In the genomic region with DNA sequence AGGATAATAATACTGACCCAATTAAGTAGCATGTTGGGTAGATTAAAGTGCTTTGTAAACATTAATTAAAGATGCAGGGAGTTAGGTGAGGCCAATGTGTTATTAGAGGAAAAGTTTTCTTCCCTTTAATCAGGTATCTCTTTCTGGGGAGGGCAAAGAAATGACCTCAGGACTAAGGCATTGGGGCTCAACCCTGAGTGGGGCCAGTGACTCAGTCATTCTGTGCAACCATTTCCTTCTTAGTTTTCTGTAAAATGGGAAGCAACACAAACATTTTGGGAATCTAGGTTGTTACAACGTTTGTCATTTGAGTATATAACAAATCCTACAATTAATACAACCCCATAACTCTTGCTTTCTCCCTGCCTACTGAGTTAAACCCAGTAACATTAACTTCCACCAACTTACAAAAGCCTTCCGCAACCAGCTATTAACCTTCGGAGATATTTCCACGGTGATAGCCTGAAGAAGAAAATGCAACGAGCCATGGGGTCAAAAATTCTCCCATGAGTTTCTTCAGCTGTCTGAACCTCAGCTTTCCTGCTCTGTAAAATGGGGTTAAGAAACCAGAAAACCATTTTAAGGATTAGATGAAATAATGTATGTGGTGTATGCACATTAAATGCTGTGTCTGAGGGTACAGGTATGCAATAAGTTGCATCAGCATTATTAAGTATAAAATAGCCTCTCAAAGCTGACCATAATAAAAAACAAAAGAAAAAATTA, we compare ENCODE assay signal across 19 cellular contexts. TPM values are rescaled to one million over a fixed set of nuclear protein-coding genes. Genes with fewer than 3 reads are reported as not detected.
DNase-seq lines count a peak whose midpoint lies in the region; ATAC-seq, FAIRE-seq and TF ChIP-seq lines count a peak whose summit lies in the region.
"Had no signal": no experiment of that assay in that cellular context is flagged by ENCODE, and none has a peak within 500 bp of the region (broad histone marks: within the 10 kb centered on the region; RNA-seq: fewer than 3 reads in every experiment).

No MANE protein-coding gene starts in this region.

- no peaks in the 10 kb centered on the region for H3K36me3 Mint-ChIP-seq in naive thymus-derived CD4-positive, alpha-beta T cell
- H3K36me3 Mint-ChIP-seq: activated CD8-positive, alpha-beta memory T cell treated with anti-CD3 and anti-CD28 coated beads, Interleukin-2, amount 10 ng/mL, durations not matched to agents 7 days and 5 days; activated naive CD4-positive, alpha-beta T cell treated with anti-CD3 and anti-CD28 coated beads, Interleukin-2, amount 50 U/mL, for 72 hours; CD4-positive, alpha-beta memory T cell; stimulated activated effector memory CD8-positive, alpha-beta T cell treated with anti-CD3 and anti-CD28 coated beads, Interleukin-12 subunit alpha, Interleukin-12 subunit beta, amount 100 ng/mL, for 72 hours had no signal

- H3K4me3 ChIP-seq in HCT116 (replicated peaks in 1 of 2; ENCODE audit: low read depth in 1 of 2, low read length in 2 of 2) = no peak overlapping the region
- no peak overlapping the region for H3K4me3 ChIP-seq in bronchial epithelial cell (ENCODE audit: low read depth, low read length)
- H3K4me3 ChIP-seq in naive thymus-derived CD4-positive, alpha-beta T cell (ENCODE audit: low read length) = no peak overlapping the region

- H3K9ac ChIP-seq in HCT116 (ENCODE audit: low read length) = peak overlapping the region; percentile 29

- H3K9me3 Mint-ChIP-seq in naive thymus-derived CD4-positive, alpha-beta T cell = no peaks in the 10 kb centered on the region
- H3K9me3 Mint-ChIP-seq: activated naive CD4-positive, alpha-beta T cell treated with anti-CD3 and anti-CD28 coated beads, Interleukin-2, amount 50 U/mL, for 72 hours; stimulated activated effector memory CD8-positive, alpha-beta T cell treated with anti-CD3 and anti-CD28 coated beads, Interleukin-12 subunit alpha, Interleukin-12 subunit beta, amount 100 ng/mL, for 72 hours had no signal

- H3K9me3 ChIP-seq in HCT116 (ENCODE audit: control insufficient read depth in 1 of 2, insufficient read depth in 1 of 2, low read depth in 1 of 2, low read length in 2 of 2) = no peaks in the 10 kb centered on the region
- H3K9me3 ChIP-seq in naive thymus-derived CD4-positive, alpha-beta T cell (ENCODE audit: control insufficient read depth in 2 of 3, low read length in 3 of 3) = no peaks in the 10 kb centered on the region
- H3K9me3 ChIP-seq: body of pancreas, colonic mucosa, neutrophil, SJCRH30, thyroid gland had no signal

- H3K27me3 ChIP-seq in HCT116 (ENCODE audit: insufficient read depth, low read length) (no peaks in the 10 kb centered on the region), bronchial epithelial cell (ENCODE audit: control insufficient read depth, insufficient read depth, low read length) (no peaks in the 10 kb centered on the region)
- H3K27me3 ChIP-seq in naive thymus-derived CD4-positive, alpha-beta T cell (ENCODE audit: control insufficient read depth in 2 of 2, insufficient read depth in 2 of 2, low read length in 2 of 2) = peaks cover 0 to 3% of the 10 kb centered on the region in 2 donors
- H3K27me3 ChIP-seq: body of pancreas, SJCRH30, thyroid gland had no signal

- H3K4me3 Mint-ChIP-seq in naive thymus-derived CD4-positive, alpha-beta T cell = peak overlapping the region in 9 of 10 donors; percentile 1 to 78 (median 39)
- H3K4me3 Mint-ChIP-seq: activated CD8-positive, alpha-beta memory T cell treated with anti-CD3 and anti-CD28 coated beads, Interleukin-2, amount 10 ng/mL, durations not matched to agents 7 days and 5 days had no signal

- H3K27me3 Mint-ChIP-seq in naive thymus-derived CD4-positive, alpha-beta T cell = peaks cover 26 to 54% (median 43%) of the 10 kb centered on the region in 5 donors

- H3K4me1 Mint-ChIP-seq in naive thymus-derived CD4-positive, alpha-beta T cell = peaks cover 0 to 27% (median 17%) of the 10 kb centered on the region in 7 donors

- H2AFZ ChIP-seq in HCT116 (ENCODE audit: low read depth, low read length, poor library complexity, severe bottlenecking) = peak overlapping the region; percentile 44

- no TSS peak for BruUV-seq in HCT116 (replicated peaks; lab: Mats Ljungman, UMichigan)

- H3K27ac ChIP-seq in HCT116 (ENCODE audit: low read depth, low read length) = no peak overlapping the region
- H3K27ac ChIP-seq in naive thymus-derived CD4-positive, alpha-beta T cell (ENCODE audit: low read depth, low read length) = no peak overlapping the region
- H3K27ac ChIP-seq: colonic mucosa, neutrophil, SJCRH30 had no signal

- TF ChIP-seq RAD21 in HCT116 (IDR thresholded peaks at IDR 0.05; ENCODE audit: low read depth) = no peak

- H3K4me2 ChIP-seq in HCT116 (ENCODE audit: low read length) = peak overlapping the region; percentile 52

- peaks cover 4% of the 10 kb centered on the region; the same call in 1 of the 2 replicates for H4K20me1 ChIP-seq in HCT116 (ENCODE audit: insufficient read depth)

- H3K9me2 ChIP-seq in HCT116 (ENCODE audit: insufficient read depth) = no peaks in the 10 kb centered on the region

- no peak for TF ChIP-seq POLR2A in HCT116 (IDR thresholded peaks at IDR 0.05; ENCODE audit: borderline replicate concordance, extremely low read depth, insufficient read depth, insufficient read length)

- H3K27ac Mint-ChIP-seq in naive thymus-derived CD4-positive, alpha-beta T cell = no peak overlapping the region
- H3K27ac Mint-ChIP-seq: activated CD8-positive, alpha-beta memory T cell treated with anti-CD3 and anti-CD28 coated beads, Interleukin-2, amount 10 ng/mL, durations not matched to agents 7 days and 5 days; activated naive CD4-positive, alpha-beta T cell treated with anti-CD3 and anti-CD28 coated beads, Interleukin-2, amount 50 U/mL, for 72 hours; CD4-positive, alpha-beta memory T cell; stimulated activated effector memory CD8-positive, alpha-beta T cell treated with anti-CD3 and anti-CD28 coated beads, Interleukin-12 subunit alpha, Interleukin-12 subunit beta, amount 100 ng/mL, for 72 hours had no signal

- TF ChIP-seq CTCF in HCT116 (IDR thresholded peaks at IDR 0.05 in 2 of 3, conservative IDR thresholded peaks at IDR 0.05 in 1 of 3; ENCODE audit: borderline replicate concordance in 1 of 3, insufficient read depth in 1 of 3, low read depth in 2 of 3, low read length in 2 of 3) (no peak), bronchial epithelial cell (IDR thresholded peaks at IDR 0.05; ENCODE audit: insufficient read depth, low read length, severe bottlenecking) (no peak)

- RAD21 ChIA-PET in HCT116 (lab: Charles Lee; ENCODE audit: low non-redundant PET in 1 of 2, low total read pairs in 2 of 2, uncharacterized antibody in 2 of 2, unreplicated experiment in 2 of 2) = no interaction called here

- H3K79me2 ChIP-seq in HCT116 (ENCODE audit: insufficient read depth, low read length) = peaks cover 44% of the 10 kb centered on the region

- ATAC-seq in HCT116 (no peak), GM19395 (IDR thresholded peaks at IDR 0.05; ENCODE audit: unreplicated experiment) (no peak), GM18502 (IDR thresholded peaks at IDR 0.05; ENCODE audit: poor library complexity, unreplicated experiment) (no peak)
- ATAC-seq in naive thymus-derived CD4-positive, alpha-beta T cell = no peak

- POLR2A ChIA-PET in HCT116 (lab: Charles Lee) = interaction anchor here (1.2 to 1.8 kb wide), 2 partner anchors 28 to 54 kb away, joined by 3 to 4 read pairs; no protein-coding TSS in a partner anchor
- POLR2A ChIA-PET in naive thymus-derived CD4-positive, alpha-beta T cell (lab: Charles Lee) = no interaction called here

- H3K4me1 ChIP-seq in HCT116 (ENCODE audit: control insufficient read depth in 1 of 2, insufficient read depth in 2 of 2, low read length in 2 of 2) = peaks cover 15 to 70% of the 10 kb centered on the region in 2 experiments
- H3K4me1 ChIP-seq in naive thymus-derived CD4-positive, alpha-beta T cell (ENCODE audit: control insufficient read depth in 2 of 2, insufficient read depth in 2 of 2, low read length in 2 of 2) = peaks cover 0 to 3% of the 10 kb centered on the region in 2 donors
- H3K4me1 ChIP-seq: colonic mucosa, SJCRH30 had no signal

- intact Hi-C loops in HCT116 (cut with micrococcal nuclease) = no loop called here
- intact Hi-C loops in naive thymus-derived CD4-positive, alpha-beta T cell (cut with micrococcal nuclease) = loop anchor here (5.0 to 10.0 kb wide), 3 partner anchors 40 to 305 kb away; a partner anchor contains a TSS

- no peak for FAIRE-seq in bronchial epithelial cell (lab: Jason Lieb, UNC)
- FAIRE-seq: GM19239 had no signal

- H3K36me3 ChIP-seq in HCT116 (ENCODE audit: control insufficient read depth in 1 of 2, insufficient read depth in 2 of 2, low read length in 2 of 2) (no peaks in the 10 kb centered on the region), bronchial epithelial cell (ENCODE audit: control insufficient read depth, insufficient read depth, low read length) (no peaks in the 10 kb centered on the region)
- H3K36me3 ChIP-seq in naive thymus-derived CD4-positive, alpha-beta T cell (ENCODE audit: control insufficient read depth in 2 of 3, insufficient read depth in 3 of 3, low read length in 3 of 3) = no peaks in the 10 kb centered on the region
- H3K36me3 ChIP-seq: colonic mucosa, neutrophil, SJCRH30, thyroid gland had no signal

- DNase-seq in EH (ENCODE audit: low read depth) (peak; percentile 12), HCT116 (ENCODE audit: low read depth, low spot score) (no peak), bronchial epithelial cell (ENCODE audit: low read depth) (peak; percentile 58), amniotic stem cell (lab: John Stamatoyannopoulos, UW) (no peak)
- no peak for DNase-seq in naive thymus-derived CD4-positive, alpha-beta T cell
- DNase-seq: activated CD8-positive, alpha-beta memory T cell treated with anti-CD3 and anti-CD28 coated beads, Interleukin-2, amount 10 ng/mL, durations not matched to agents 7 days and 5 days; NCI-H2029; NCI-H345 had no signal

- CTCF ChIA-PET in HCT116 (lab: Charles Lee) = interaction anchor here (0.7 to 4.3 kb wide), 4 partner anchors 29 to 161 kb away, joined by 3 to 13 read pairs (median 4); no protein-coding TSS in a partner anchor
- CTCF ChIA-PET in naive thymus-derived CD4-positive, alpha-beta T cell (lab: Charles Lee) = interaction anchor here (0.6 kb wide), 1 partner anchor 371 kb away, joined by 8 read pairs; no protein-coding TSS in a partner anchor

TF ChIP-seq in HCT116, 20 proteins besides CTCF, POLR2A, EP300 and RAD21 (continues in another document):
- TF ChIP-seq SRF (IDR thresholded peaks at IDR 0.05; ENCODE audit: low read depth) (no peak), JUND (IDR thresholded peaks at IDR 0.05) (no peak), SP1 (IDR thresholded peaks at IDR 0.05; ENCODE audit: low read depth) (no peak)
- TF ChIP-seq, protein P1, sequence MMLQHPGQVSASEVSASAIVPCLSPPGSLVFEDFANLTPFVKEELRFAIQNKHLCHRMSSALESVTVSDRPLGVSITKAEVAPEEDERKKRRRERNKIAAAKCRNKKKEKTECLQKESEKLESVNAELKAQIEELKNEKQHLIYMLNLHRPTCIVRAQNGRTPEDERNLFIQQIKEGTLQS (IDR thresholded peaks at IDR 0.05) = no peak

RNA-seq across cellular contexts. Expression of a gene that starts 1.0 kb away (rescaled TPM):
- total RNA-seq in HCT116 (2021; ENCODE audit: unreplicated experiment) (46.2 TPM), bronchial epithelial cell (20.8 and 27.8 TPM in 2 replicates)
- 35.4 and 37.9 TPM in 2 replicates for polyA plus RNA-seq in HCT116 (2012)
- total RNA-seq in naive thymus-derived CD4-positive, alpha-beta T cell = 1 to 10 TPM in 4 of 5 experiments, under 1 TPM in 1; 0.07 to 4.9 (median 1.8) TPM
- polyA plus RNA-seq in naive thymus-derived CD4-positive, alpha-beta T cell = 1 to 10 TPM; 2.5 to 3.0 TPM

Comparison
In these comparisons a context has a peak if more than half of its experiments do, and no peak if none do; other contexts are left out.
1. DNase-seq: peak in EH (single experiment) and bronchial epithelial cell (single experiment); none in HCT116 (single experiment), naive thymus-derived CD4-positive, alpha-beta T cell (0 of 9) and amniotic stem cell (single experiment).